20 cellular contexts compared by ENCODE assay signal in the genomic region with DNA sequence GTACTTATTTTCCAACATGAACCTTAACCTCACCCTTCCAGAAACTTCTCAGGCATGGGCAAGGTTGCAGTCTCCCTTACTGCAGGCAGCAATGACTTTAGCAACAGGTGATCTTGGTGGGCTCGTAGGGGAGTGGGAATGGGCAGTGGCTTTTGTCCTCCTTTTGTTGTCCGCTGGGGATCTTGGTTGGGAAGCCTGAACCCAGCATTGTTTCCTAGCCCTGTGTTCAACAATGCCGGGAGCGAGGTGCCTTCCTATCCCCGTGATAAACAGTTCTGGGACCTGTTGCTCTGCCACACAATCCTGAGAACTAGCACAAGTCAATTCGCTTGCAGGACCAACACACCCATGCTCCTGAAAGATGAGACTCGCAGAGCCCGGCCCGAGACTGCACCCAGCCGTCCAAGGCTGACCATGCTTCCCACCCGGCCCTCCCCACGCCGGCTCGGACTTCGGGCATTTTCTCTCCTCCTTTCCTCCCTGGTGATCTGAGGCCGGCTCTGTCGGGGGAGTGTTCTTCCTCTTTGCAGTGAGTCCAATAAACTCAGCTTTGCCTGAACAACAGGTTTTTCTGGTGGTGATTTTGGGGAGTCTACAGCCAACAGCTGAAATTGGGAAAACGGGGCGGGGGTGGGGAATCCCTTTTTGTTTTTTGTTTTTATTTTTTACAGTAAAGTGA. TPM values are rescaled to one million over a fixed set of nuclear protein-coding genes. Genes with fewer than 3 reads are reported as not detected.
DNase-seq lines count a peak whose midpoint lies in the region; ATAC-seq and TF ChIP-seq lines count a peak whose summit lies in the region.
"Had no signal": no experiment of that assay in that cellular context is flagged by ENCODE, and none has a peak within 500 bp of the region (broad histone marks: within the 10 kb centered on the region; RNA-seq: fewer than 3 reads in every experiment).

No MANE protein-coding gene starts in this region.

- H3K27ac ChIP-seq in Panc1 (ENCODE audit: low read length): no peak overlapping the region
- peak overlapping the region; percentile 64 for H3K27ac ChIP-seq in neuronal stem cell (replicated peaks; ENCODE audit: low read length)
- H3K27ac ChIP-seq: A549 had no signal

- peaks cover 1% of the 10 kb centered on the region for H3K36me3 Mint-ChIP-seq in activated T-cell treated with anti-CD3 and anti-CD28 coated beads, Interleukin-2, amount 50 U/mL, for 4 hours (ENCODE audit: insufficient read depth)
- H3K36me3 Mint-ChIP-seq: CD4-positive, CD25-positive, alpha-beta regulatory T cell had no signal

- intact Hi-C loops in Panc1 (cut with micrococcal nuclease; ENCODE audit: unreplicated experiment): no loop called here

- POLR2A ChIA-PET in Panc1 (lab: Charles Lee): no interaction called here

- CTCF ChIA-PET in Panc1 (lab: Charles Lee): interaction anchor here (0.6 to 0.7 kb wide), 2 partner anchors 26 to 207 kb away, joined by 3 to 5 read pairs; no protein-coding TSS in a partner anchor

- H3K9ac ChIP-seq in neuronal stem cell (ENCODE audit: low read depth, low read length, poor library complexity): no peak overlapping the region

- no peak overlapping the region for H3K4ac ChIP-seq in neuronal stem cell (ENCODE audit: low read length)

- no peak overlapping the region for H4K8ac ChIP-seq in neuronal stem cell (ENCODE audit: low read depth, low read length)

- no CpG with 5 or more reads among the region's 19 CpGs for WGBS in neuronal stem cell (ENCODE audit: extremely low coverage in 2 of 2, insufficient read length in 2 of 2, insufficient replicate concordance in 1 of 2), 2 donors

- no peak overlapping the region for H2BK15ac ChIP-seq in neuronal stem cell (ENCODE audit: low read length)

- H3K4me1 Mint-ChIP-seq in activated T-cell treated with anti-CD3 and anti-CD28 coated beads, Interleukin-2, amount 50 U/mL, for 4 hours (ENCODE audit: low read depth): peaks cover 13% of the 10 kb centered on the region
- H3K4me1 Mint-ChIP-seq: activated T-helper 17 cell treated with anti-CD3 and anti-CD28 coated beads, Interleukin-2, amount 50 U/mL, for 72 hours; endodermal cell had no signal

- H3K9me3 ChIP-seq in Panc1 (ENCODE audit: control insufficient read depth, insufficient read depth, low read depth, low read length) (no peaks in the 10 kb centered on the region), neuronal stem cell (replicated peaks in 1 of 2; ENCODE audit: control insufficient read depth in 2 of 2, insufficient read depth in 1 of 2, low read depth in 1 of 2, low read length in 2 of 2) (no peaks in the 10 kb centered on the region)
- H3K9me3 ChIP-seq: A549, tibial nerve had no signal

- ATAC-seq in Panc1 (peak; percentile 49), esophagus mucosa (peak; percentile 66), HG02970 (IDR thresholded peaks at IDR 0.05; ENCODE audit: low FRiP score, unreplicated experiment) (no peak)
- no peak for ATAC-seq in activated T-cell treated with anti-CD3 and anti-CD28 coated beads, Interleukin-2, amount 50 U/mL, for 4 hours
- ATAC-seq: A549; activated T-helper 17 cell treated with anti-CD3 and anti-CD28 coated beads, Interleukin-2, amount 50 U/mL, for 72 hours; Right ventricle myocardium inferior; stimulated activated effector memory CD8-positive, alpha-beta T cell treated with anti-CD3 and anti-CD28 coated beads, Interleukin-12 subunit alpha, Interleukin-12 subunit beta, amount 100 ng/mL, for 72 hours had no signal

- no peak overlapping the region for H4K91ac ChIP-seq in neuronal stem cell (ENCODE audit: low read depth, low read length, poor library complexity)

- H3K27me3 ChIP-seq in Panc1 (ENCODE audit: control insufficient read depth, insufficient read depth, low read length) (no peaks in the 10 kb centered on the region), neuronal stem cell (ENCODE audit: control insufficient read depth in 3 of 3, insufficient read depth in 3 of 3, low read depth in 1 of 3, low read length in 3 of 3) (peaks cover 0 to 28% (median 0%) of the 10 kb centered on the region in 3 experiments)
- H3K27me3 ChIP-seq: tibial nerve had no signal

- DNase-seq in ELF-1 (ENCODE audit: low read depth, low spot score) (peak; percentile 65), Panc1 (ENCODE audit: low read depth, low spot score) (no peak), neuronal stem cell (ENCODE audit: low spot score) (no peak), NCI-H774 (lab: John Stamatoyannopoulos, UW) (no peak)
- no peak for DNase-seq in effector CD8-positive, alpha-beta T cell (lab: John Stamatoyannopoulos, UW)
- DNase-seq in activated T-cell treated with anti-CD3 and anti-CD28 coated beads, Interleukin-2, amount 50 U/mL, for 4 hours: no peak
- DNase-seq: amniotic stem cell; CD4-positive, CD25-positive, alpha-beta regulatory T cell; cerebellar nuclear complex; endodermal cell; NCI-H146; NCI-H345; T-helper 1 cell had no signal

- H3K23ac ChIP-seq in neuronal stem cell (ENCODE audit: low read depth, low read length, poor library complexity): no peak overlapping the region

- H3K27me3 Mint-ChIP-seq in activated T-cell treated with anti-CD3 and anti-CD28 coated beads, Interleukin-2, amount 50 U/mL, for 4 hours (ENCODE audit: low read depth): no peaks in the 10 kb centered on the region
- H3K27me3 Mint-ChIP-seq: activated T-helper 17 cell treated with anti-CD3 and anti-CD28 coated beads, Interleukin-2, amount 50 U/mL, for 72 hours; CD4-positive, CD25-positive, alpha-beta regulatory T cell had no signal

- H3K9me3 Mint-ChIP-seq in activated T-cell treated with anti-CD3 and anti-CD28 coated beads, Interleukin-2, amount 50 U/mL, for 4 hours: no peaks in the 10 kb centered on the region
- H3K9me3 Mint-ChIP-seq: activated T-helper 17 cell treated with anti-CD3 and anti-CD28 coated beads, Interleukin-2, amount 50 U/mL, for 72 hours; CD4-positive, CD25-positive, alpha-beta regulatory T cell; stimulated activated effector memory CD8-positive, alpha-beta T cell treated with anti-CD3 and anti-CD28 coated beads, Interleukin-12 subunit alpha, Interleukin-12 subunit beta, amount 100 ng/mL, for 72 hours had no signal

- H3K14ac ChIP-seq in neuronal stem cell (ENCODE audit: low read length): no peak overlapping the region

- no peak overlapping the region for H2BK5ac ChIP-seq in neuronal stem cell (ENCODE audit: low read length)

- H3K4me3 ChIP-seq in Panc1 (ENCODE audit: low read depth in 2 of 2, low read length in 2 of 2) (peak overlapping the region; percentile 2 to 28; a peak in 1 of 4 replicates), neuronal stem cell (ENCODE audit: low read length in 2 of 2) (no peak overlapping the region)
- H3K4me3 ChIP-seq: A549, tibial nerve had no signal

- H2AK5ac ChIP-seq in neuronal stem cell (ENCODE audit: low read depth, low read length): no peak overlapping the region

- in situ Hi-C loops in Panc1 (cut with HindIII; ENCODE audit: low pct_unique_long_range_greater_than_20kb, low sequenced_read_pairs): no loop called here

- H3K4me1 ChIP-seq in Panc1 (ENCODE audit: control insufficient read depth, insufficient read depth, low read length) (no peaks in the 10 kb centered on the region), neuronal stem cell (ENCODE audit: control insufficient read depth in 2 of 2, insufficient read depth in 1 of 2, low read depth in 1 of 2, low read length in 2 of 2) (peaks cover 5 to 12% of the 10 kb centered on the region in 2 donors)

- H3K4me2 ChIP-seq in neuronal stem cell (ENCODE audit: insufficient read depth, low read length, poor library complexity, severe bottlenecking): peak overlapping the region; percentile 12
- H3K4me2 ChIP-seq: A549 had no signal

- H3K18ac ChIP-seq in neuronal stem cell (ENCODE audit: low read length): no peak overlapping the region

- no peak overlapping the region for H2BK12ac ChIP-seq in neuronal stem cell (ENCODE audit: low read length)

- H2AFZ ChIP-seq in neuronal stem cell (ENCODE audit: low read length): no peak overlapping the region

- no peak for TF ChIP-seq CTCF in Panc1 (IDR thresholded peaks at IDR 0.05)

- no peaks in the 10 kb centered on the region for H3K36me3 ChIP-seq in Panc1 (ENCODE audit: control insufficient read depth, insufficient read depth, low read length)
- no peaks in the 10 kb centered on the region for H3K36me3 ChIP-seq in neuronal stem cell (replicated peaks in 1 of 2; ENCODE audit: control insufficient read depth in 2 of 2, insufficient read depth in 2 of 2, low read length in 2 of 2)
- H3K36me3 ChIP-seq: tibial nerve had no signal

- no peak overlapping the region for H2BK120ac ChIP-seq in neuronal stem cell (ENCODE audit: low read depth, low read length)

- no peaks in the 10 kb centered on the region for H3K79me1 ChIP-seq in neuronal stem cell (ENCODE audit: low read depth, low read length)

- H3K4me3 Mint-ChIP-seq in activated T-cell treated with anti-CD3 and anti-CD28 coated beads, Interleukin-2, amount 50 U/mL, for 4 hours: no peak overlapping the region
- H3K4me3 Mint-ChIP-seq: activated T-helper 17 cell treated with anti-CD3 and anti-CD28 coated beads, Interleukin-2, amount 50 U/mL, for 72 hours; CD4-positive, CD25-positive, alpha-beta regulatory T cell; endodermal cell; stimulated activated effector memory CD8-positive, alpha-beta T cell treated with anti-CD3 and anti-CD28 coated beads, Interleukin-12 subunit alpha, Interleukin-12 subunit beta, amount 100 ng/mL, for 72 hours had no signal

- BruUV-seq in Panc1 (replicated peaks; lab: Mats Ljungman, UMichigan): no TSS peak

RNA-seq across cellular contexts. Expression of a gene that starts 20.2 kb away (rescaled TPM):
- total RNA-seq in Panc1 (2021; ENCODE audit: unreplicated experiment): 432 TPM
- polyA plus RNA-seq in Panc1 (2012; ENCODE audit: insufficient read length): 588 TPM
- 97.8 TPM for total RNA-seq in esophagus mucosa
- polyA plus RNA-seq in neuronal stem cell (2013, experiment 1 of 2): 33.3 TPM
- 32.7 TPM for polyA plus RNA-seq in neuronal stem cell (2013, experiment 2 of 2)
- total RNA-seq in activated T-cell treated with anti-CD3 and anti-CD28 coated beads, Interleukin-2, amount 50 U/mL, for 4 hours: 100 to 1,000 TPM; 258 to 273 (median 272) TPM

RNA-seq across cellular contexts. Expression of a gene that starts 26.9 kb away (rescaled TPM):
- total RNA-seq in Panc1 (2021; ENCODE audit: unreplicated experiment): 15.7 TPM
- polyA plus RNA-seq in Panc1 (2012; ENCODE audit: insufficient read length): 19.7 TPM
- 5.1 TPM for total RNA-seq in esophagus mucosa
- 6.2 TPM for polyA plus RNA-seq in neuronal stem cell (2013, experiment 1 of 2)
- polyA plus RNA-seq in neuronal stem cell (2013, experiment 2 of 2): 6.1 TPM
- total RNA-seq in activated T-cell treated with anti-CD3 and anti-CD28 coated beads, Interleukin-2, amount 50 U/mL, for 4 hours: 1 to 10 TPM; 2.0 to 2.7 (median 2.3) TPM

RNA-seq across cellular contexts. Expression of a gene that starts 27.9 kb away (rescaled TPM):
- 113 TPM for total RNA-seq in Panc1 (2021; ENCODE audit: unreplicated experiment)
- polyA plus RNA-seq in Panc1 (2012; ENCODE audit: insufficient read length): 77.9 TPM
- 33.0 TPM for total RNA-seq in esophagus mucosa
- 37.0 TPM for polyA plus RNA-seq in neuronal stem cell (2013, experiment 1 of 2)
- polyA plus RNA-seq in neuronal stem cell (2013, experiment 2 of 2): 39.4 TPM
- total RNA-seq in activated T-cell treated with anti-CD3 and anti-CD28 coated beads, Interleukin-2, amount 50 U/mL, for 4 hours: 100 to 1,000 TPM; 140 to 162 (median 150) TPM

RNA-seq across cellular contexts. Expression of a gene that starts 55.1 kb away (rescaled TPM):
- total RNA-seq in Panc1 (2021; ENCODE audit: unreplicated experiment) (0.62 TPM), esophagus mucosa (0.52 TPM)
- polyA plus RNA-seq in Panc1 (2012; ENCODE audit: insufficient read length): 0.62 TPM
- polyA plus RNA-seq in neuronal stem cell (2013, experiment 1 of 2): 4.8 TPM
- polyA plus RNA-seq in neuronal stem cell (2013, experiment 2 of 2): 4.7 TPM
- 10 to 100 TPM in 1 of 3 donors, 1 to 10 TPM in 2; 6.9 to 10.4 (median 8.6) TPM for total RNA-seq in activated T-cell treated with anti-CD3 and anti-CD28 coated beads, Interleukin-2, amount 50 U/mL, for 4 hours
- polyA plus RNA-seq: A549 had no signal

Comparison
In these comparisons a context has a peak if more than half of its experiments do, and no peak if none do; other contexts are left out.
1. ATAC-seq: peak in Panc1 (single experiment) and esophagus mucosa (single experiment); none in HG02970 (single experiment) and activated T-cell treated with anti-CD3 and anti-CD28 coated beads, Interleukin-2, amount 50 U/mL, for 4 hours (0 of 2).
2. H3K4me3 ChIP-seq: peak in Panc1 (2 of 2); none in neuronal stem cell (0 of 2).